In genomic region chr9:126857261-126857960, GRCh38 we compare ENCODE assay signal across 25 cellular contexts. TPM values are rescaled to one million over a fixed set of nuclear protein-coding genes. Genes with fewer than 3 reads are reported as not detected.
DNase-seq lines count a peak whose midpoint lies in the region; ATAC-seq and TF ChIP-seq lines count a peak whose summit lies in the region.
"Had no signal": no experiment of that assay in that cellular context is flagged by ENCODE, and none has a peak within 500 bp of the region (broad histone marks: within the 10 kb centered on the region; RNA-seq: fewer than 3 reads in every experiment).

No MANE protein-coding gene starts in this region.

- DNase-seq in NCI-H446 treated with DMSO at 0.1 percent for 48 hours (lab: John Stamatoyannopoulos, UW), result peak; percentile 38
- peak; percentile 32 for DNase-seq in ecto neural progenitor cell (ENCODE audit: low spot score)
- DNase-seq in prostate gland (ENCODE audit: low spot score), result peak; percentile 68
- DNase-seq in NCI-H2107 (lab: John Stamatoyannopoulos, UW), result no peak
- no peak for DNase-seq in T-cell
- no peak for DNase-seq in activated CD8-positive, alpha-beta memory T cell treated with anti-CD3 and anti-CD28 coated beads, Interleukin-2, amount 50 U/mL, for 48 hours
- DNase-seq: activated CD4-positive, CD25-positive, alpha-beta regulatory T cell; activated CD8-positive, alpha-beta T cell treated with anti-CD3 and anti-CD28 coated beads, Interleukin-2, amount 10 ng/mL, durations not matched to agents 7 days and 5 days; activated naive CD4-positive, alpha-beta T cell treated with anti-CD3 and anti-CD28 coated beads for 36 hours; activated T-cell treated with anti-CD3 and anti-CD28 coated beads, Interleukin-2, amount 50 U/mL, for 24 hours; central memory CD4-positive, alpha-beta T cell; EL; kidney glomerular epithelial cell; mesenchymal stem cell; naive thymus-derived CD4-positive, alpha-beta T cell; NCI-H1048; NCI-H748 treated with DMSO at 0.1 percent for 48 hours; PC-9; stimulated activated CD4-positive, alpha-beta T cell treated with anti-CD3 and anti-CD28 coated beads, Interleukin-2, amount 100 ng/mL, for 48 hours; stimulated activated naive CD8-positive, alpha-beta T cell treated with anti-CD3 and anti-CD28 coated beads, Interleukin-15, amount 100 ng/mL, for 72 hours; upper lobe of left lung had no signal

- no peaks in the 10 kb centered on the region for H3K27me3 ChIP-seq in prostate gland (replicated peaks; ENCODE audit: insufficient read depth)
- H3K27me3 ChIP-seq: upper lobe of left lung had no signal

- ATAC-seq in T-cell (replicated peaks in 1 of 4) (no peak), GM21737 (IDR thresholded peaks at IDR 0.05; ENCODE audit: unreplicated experiment) (no peak)
- ATAC-seq: activated CD8-positive, alpha-beta T cell treated with anti-CD3 and anti-CD28 coated beads, Interleukin-2, amount 10 ng/mL, durations not matched to agents 7 days and 5 days; naive thymus-derived CD4-positive, alpha-beta T cell; stimulated activated naive CD8-positive, alpha-beta T cell treated with anti-CD3 and anti-CD28 coated beads, Interleukin-15, amount 100 ng/mL, for 72 hours had no signal

- TF ChIP-seq POLR2A in prostate gland (IDR thresholded peaks at IDR 0.05), result no peak

- POLR2A ChIA-PET in T-cell (lab: Charles Lee), result no interaction called here

- CTCF ChIA-PET in T-cell (lab: Charles Lee), result interaction anchor here in 1 of 2 donors (0.9 kb wide), 1 partner anchor 10 kb away, joined by 5 read pairs; no protein-coding TSS in a partner anchor

- peak overlapping the region in 1 of 3 donors; percentile 13 for H3K4me3 Mint-ChIP-seq in T-cell
- H3K4me3 Mint-ChIP-seq: activated CD8-positive, alpha-beta T cell treated with anti-CD3 and anti-CD28 coated beads, Interleukin-2, amount 10 ng/mL, durations not matched to agents 7 days and 5 days; activated naive CD4-positive, alpha-beta T cell treated with anti-CD3 and anti-CD28 coated beads for 36 hours; activated T-cell treated with anti-CD3 and anti-CD28 coated beads, Interleukin-2, amount 50 U/mL, for 24 hours; stimulated activated naive CD8-positive, alpha-beta T cell treated with anti-CD3 and anti-CD28 coated beads, Interleukin-15, amount 100 ng/mL, for 72 hours had no signal

- TF ChIP-seq EP300 in Ishikawa (IDR thresholded peaks at IDR 0.05; ENCODE audit: borderline replicate concordance), result no peak

- no peak overlapping the region for H3K27ac ChIP-seq in prostate gland
- H3K27ac ChIP-seq: PC-9, SK-N-MC, skin epidermis, upper lobe of left lung had no signal

- peaks cover 15 to 35% of the 10 kb centered on the region in 2 donors for H3K27me3 Mint-ChIP-seq in T-cell

- H3K9me3 Mint-ChIP-seq in T-cell, result no peaks in the 10 kb centered on the region
- H3K9me3 Mint-ChIP-seq: activated naive CD4-positive, alpha-beta T cell treated with anti-CD3 and anti-CD28 coated beads for 36 hours; activated T-cell treated with anti-CD3 and anti-CD28 coated beads, Interleukin-2, amount 50 U/mL, for 24 hours; naive thymus-derived CD4-positive, alpha-beta T cell; stimulated activated naive CD8-positive, alpha-beta T cell treated with anti-CD3 and anti-CD28 coated beads, Interleukin-15, amount 100 ng/mL, for 72 hours had no signal

- no peak overlapping the region for H3K4me3 ChIP-seq in prostate gland
- H3K4me3 ChIP-seq: PC-9, SK-N-MC, skin epidermis, upper lobe of left lung had no signal

- intact Hi-C loops in prostate gland (cut with DNase I), result no loop called here

- no peak for TF ChIP-seq RAD21 in Ishikawa (IDR thresholded peaks at IDR 0.05; ENCODE audit: low read depth)

- TF ChIP-seq CTCF in prostate gland (IDR thresholded peaks at IDR 0.05), result no peak

- H3K27ac Mint-ChIP-seq in T-cell, result no peak overlapping the region
- H3K27ac Mint-ChIP-seq: activated CD8-positive, alpha-beta T cell treated with anti-CD3 and anti-CD28 coated beads, Interleukin-2, amount 10 ng/mL, durations not matched to agents 7 days and 5 days; activated naive CD4-positive, alpha-beta T cell treated with anti-CD3 and anti-CD28 coated beads for 36 hours; activated T-cell treated with anti-CD3 and anti-CD28 coated beads, Interleukin-2, amount 50 U/mL, for 24 hours; stimulated activated naive CD8-positive, alpha-beta T cell treated with anti-CD3 and anti-CD28 coated beads, Interleukin-15, amount 100 ng/mL, for 72 hours had no signal

- H3K4me1 Mint-ChIP-seq in T-cell, result peaks cover 13 to 23% (median 18%) of the 10 kb centered on the region in 3 donors

- peaks cover 10% of the 10 kb centered on the region for H3K4me1 ChIP-seq in prostate gland (replicated peaks)

- WGBS in prostate gland, result 34% methylated on average over 8 of the region's 8 CpGs

- no peaks in the 10 kb centered on the region for H3K36me3 ChIP-seq in prostate gland
- H3K36me3 ChIP-seq: upper lobe of left lung had no signal

- no peaks in the 10 kb centered on the region for H3K9me3 ChIP-seq in prostate gland
- H3K9me3 ChIP-seq: upper lobe of left lung had no signal

- H3K36me3 Mint-ChIP-seq in T-cell, result no peaks in the 10 kb centered on the region

TF ChIP-seq in Ishikawa, 13 proteins besides CTCF, POLR2A, EP300 and RAD21:
- TF ChIP-seq EGR1 (IDR thresholded peaks at IDR 0.05) (no peak), NFIC (IDR thresholded peaks at IDR 0.05) (peak; percentile 59; the same call in 1 of the 2 replicates)
- TF ChIP-seq, protein P1, sequence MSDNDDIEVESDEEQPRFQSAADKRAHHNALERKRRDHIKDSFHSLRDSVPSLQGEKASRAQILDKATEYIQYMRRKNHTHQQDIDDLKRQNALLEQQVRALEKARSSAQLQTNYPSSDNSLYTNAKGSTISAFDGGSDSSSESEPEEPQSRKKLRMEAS (IDR thresholded peaks at IDR 0.05), result no peak
TF ChIP-seq in Ishikawa: peak in this region for 1.

RNA-seq across cellular contexts. Expression of gene ZBTB34, which starts 3.0 kb away (rescaled TPM):
- total RNA-seq in prostate gland (10 to 100 TPM in 1 of 2 donors, 1 to 10 TPM in 1; 4.5 to 10.8 TPM), T-cell (1 to 10 TPM; 5.4 to 8.7 (median 7.9) TPM)

RNA-seq across cellular contexts. Expression of gene ZBTB43, which starts 52.6 kb away (rescaled TPM):
- 100 to 1,000 TPM in 1 of 2 donors, 10 to 100 TPM in 1; 30.0 to 118 TPM for total RNA-seq in prostate gland
- 10 to 100 TPM; 16.1 to 53.3 (median 20.4) TPM for total RNA-seq in T-cell

RNA-seq across cellular contexts. Expression of gene RALGPS1, which starts 57.2 kb away (rescaled TPM):
- total RNA-seq in prostate gland (10 to 100 TPM; 14.7 to 20.7 TPM), T-cell (10 to 100 TPM in 1 of 5 donors, 1 to 10 TPM in 4; 7.3 to 13.9 (median 9.4) TPM)

Comparison
In these comparisons a context has a peak if more than half of its experiments do, and no peak if none do; other contexts are left out.
1. DNase-seq: peak in NCI-H446 treated with DMSO at 0.1 percent for 48 hours (single experiment), ecto neural progenitor cell (single experiment) and prostate gland (single experiment); none in NCI-H2107 (single experiment), T-cell (0 of 34) and activated CD8-positive, alpha-beta memory T cell treated with anti-CD3 and anti-CD28 coated beads, Interleukin-2, amount 50 U/mL, for 48 hours (single experiment).